Comparison of ENCODE assay signal across 9 cellular contexts in the genomic region with DNA sequence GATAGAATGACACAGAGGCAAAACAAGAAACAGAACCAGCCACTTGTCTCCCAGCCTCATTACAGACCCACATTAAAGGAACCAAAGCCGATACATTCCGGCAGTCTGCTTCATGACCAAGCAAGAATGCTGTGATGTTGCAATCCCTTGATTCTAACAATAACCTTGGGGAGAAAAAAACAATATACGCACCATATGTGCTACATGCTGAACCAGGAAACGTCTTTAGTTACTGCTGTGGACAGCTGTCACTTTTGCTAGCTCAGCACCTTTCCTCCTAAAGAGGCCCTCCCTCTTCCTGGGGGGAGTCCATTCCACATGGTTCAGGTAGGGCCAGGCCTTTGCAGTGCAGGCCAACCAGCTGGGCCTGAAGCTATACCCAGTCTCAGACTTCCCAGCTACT.
DNase-seq lines count a peak whose midpoint lies in the region; ATAC-seq, FAIRE-seq and TF ChIP-seq lines count a peak whose summit lies in the region.
"Had no signal": no experiment of that assay in that cellular context is flagged by ENCODE, and none has a peak within 500 bp of the region (broad histone marks: within the 10 kb centered on the region; RNA-seq: fewer than 3 reads in every experiment).

No MANE protein-coding gene starts in this region.

- H3K9me3 ChIP-seq in HepG2 (ENCODE audit: low read length), result peaks cover 6% of the 10 kb centered on the region; the same call in 1 of the 2 replicates
- no peaks in the 10 kb centered on the region for H3K9me3 ChIP-seq in vagina
- H3K9me3 ChIP-seq in esophagus muscularis mucosa, result no peaks in the 10 kb centered on the region

- H3K27ac Mint-ChIP-seq in chondrocyte (ENCODE audit: unreplicated experiment), result peak overlapping the region; percentile 80

- no peak for FAIRE-seq in HepG2 (lab: Jason Lieb, UNC)

- no peaks in the 10 kb centered on the region for H4K20me1 ChIP-seq in HepG2 (ENCODE audit: insufficient read depth, low read length)
- H4K20me1 ChIP-seq: BLaER1 had no signal

- peak; percentile 53 for ATAC-seq in HepG2
- no peak for ATAC-seq in GM21381 (IDR thresholded peaks at IDR 0.05; ENCODE audit: unreplicated experiment)

- 11% methylated on average over 4 of the region's 4 CpGs for WGBS in HepG2 (ENCODE audit: low lambda C conversion rate)
- WGBS in esophagus muscularis mucosa, result 85% methylated on average over 4 of the region's 4 CpGs

- no peak overlapping the region for H3K9ac ChIP-seq in HepG2 (ENCODE audit: insufficient read depth, low read depth, low read length)
- H3K9ac ChIP-seq: BLaER1 had no signal

- H3K4me2 ChIP-seq in HepG2 (ENCODE audit: low read depth, low read length), result no peak overlapping the region
- H3K4me2 ChIP-seq: BLaER1 had no signal

- no peak for TF ChIP-seq RAD21 in HepG2 (CRISPR knock-in tag; IDR thresholded peaks at IDR 0.05)

- no peaks in the 10 kb centered on the region for H3K36me3 ChIP-seq in HepG2 (replicated peaks in 1 of 2; ENCODE audit: control insufficient read depth in 1 of 2, insufficient read depth in 2 of 2, low read length in 2 of 2)
- H3K36me3 ChIP-seq in vagina, result no peaks in the 10 kb centered on the region
- no peaks in the 10 kb centered on the region for H3K36me3 ChIP-seq in esophagus muscularis mucosa
- H3K36me3 ChIP-seq: BLaER1 had no signal

- in situ Hi-C loops in HepG2 (cut with HindIII; ENCODE audit: extremely low pct_ligation_motif_present, low pct_unique_long_range_greater_than_20kb), result no loop called here

- CTCF ChIA-PET in HepG2 (lab: Yijun Ruan, JAX; ENCODE audit: low intra/inter-chr PET ratio, low total read pairs), result no interaction called here

- peaks cover 38% of the 10 kb centered on the region for H3K4me1 Mint-ChIP-seq in chondrocyte (ENCODE audit: low read depth)

- no peak overlapping the region for H3K4me3 ChIP-seq in HepG2 (replicated peaks in 1 of 3; ENCODE audit: insufficient read depth in 1 of 3, low read depth in 2 of 3, low read length in 3 of 3)
- no peak overlapping the region for H3K4me3 ChIP-seq in vagina
- no peak overlapping the region for H3K4me3 ChIP-seq in esophagus muscularis mucosa
- H3K4me3 ChIP-seq: BLaER1 had no signal

- DNase-seq in NCI-H510A treated with DMSO at 0.1 percent for 48 hours (lab: John Stamatoyannopoulos, UW), result peak; percentile 19
- no peak for DNase-seq in NCI-H510A (lab: John Stamatoyannopoulos, UW)
- DNase-seq in chondrocyte (ENCODE audit: low spot score), result no peak
- peak; percentile 68 for DNase-seq in HepG2 (ENCODE audit: low spot score)
- DNase-seq in vagina (ENCODE audit: extremely low spot score in 2 of 2), result no peak
- no peak for DNase-seq in A172 (ENCODE audit: low spot score)
- no peak for DNase-seq in esophagus muscularis mucosa (ENCODE audit: extremely low spot score)

- POLR2A ChIA-PET in HepG2 (lab: Yijun Ruan, JAX), result no interaction called here

- BruUV-seq in HepG2 (replicated peaks; lab: Mats Ljungman, UMichigan), result no TSS peak

- no peak overlapping the region for H2AFZ ChIP-seq in HepG2 (ENCODE audit: low read length)

- H3K4me3 Mint-ChIP-seq in chondrocyte (ENCODE audit: unreplicated experiment), result no peak overlapping the region

- TF ChIP-seq CTCF in chondrocyte (IDR thresholded peaks at IDR 0.05), result no peak
- no peak for TF ChIP-seq CTCF in HepG2 (CRISPR knock-in tag; IDR thresholded peaks at IDR 0.05)
- no peak for TF ChIP-seq CTCF in vagina (IDR thresholded peaks at IDR 0.05)
- TF ChIP-seq CTCF in esophagus muscularis mucosa (IDR thresholded peaks at IDR 0.05), result no peak

- H3K27ac ChIP-seq in HepG2 (ENCODE audit: extremely low read length, insufficient read depth, low read length) (no peak overlapping the region), vagina (peak overlapping the region; percentile 37), esophagus muscularis mucosa (replicated peaks in 1 of 4) (no peak overlapping the region)
- H3K27ac ChIP-seq: BLaER1 had no signal

- H3K4me1 ChIP-seq in HepG2 (ENCODE audit: insufficient read depth, low read length) (peaks cover 7% of the 10 kb centered on the region; the same call in 1 of the 2 replicates), vagina (peaks cover 5% of the 10 kb centered on the region), esophagus muscularis mucosa (peaks cover 0 to 15% (median 6%) of the 10 kb centered on the region in 4 donors)
- H3K4me1 ChIP-seq: BLaER1 had no signal

- peaks cover 2% of the 10 kb centered on the region for H3K9me3 Mint-ChIP-seq in chondrocyte (ENCODE audit: low read depth)

- TF ChIP-seq POLR2A in HepG2 (IDR thresholded peaks at IDR 0.05; ENCODE audit: insufficient read depth in 1 of 2, low read depth in 2 of 2, low read length in 2 of 2) (no peak), vagina (IDR thresholded peaks at IDR 0.05) (no peak), esophagus muscularis mucosa (IDR thresholded peaks at IDR 0.05; ENCODE audit: low read depth) (no peak)

- H3K27me3 ChIP-seq in HepG2 (ENCODE audit: control insufficient read depth in 1 of 2, insufficient read depth in 2 of 2, low read length in 2 of 2), result peaks cover 0 to 2% of the 10 kb centered on the region in 2 experiments; a peak in 2 of 5 replicates
- no peaks in the 10 kb centered on the region for H3K27me3 ChIP-seq in vagina
- no peaks in the 10 kb centered on the region for H3K27me3 ChIP-seq in esophagus muscularis mucosa
- H3K27me3 ChIP-seq: BLaER1 had no signal

- no peak for TF ChIP-seq EP300 in HepG2 (IDR thresholded peaks at IDR 0.05; ENCODE audit: low read depth in 2 of 2, low read length in 2 of 2)
- no peak for TF ChIP-seq EP300 in HepG2 (CRISPR knock-in tag; IDR thresholded peaks at IDR 0.05; ENCODE audit: borderline replicate concordance)
- TF ChIP-seq EP300 in esophagus muscularis mucosa (IDR thresholded peaks at IDR 0.05), result no peak

- no peaks in the 10 kb centered on the region for H3K27me3 Mint-ChIP-seq in chondrocyte (ENCODE audit: low read depth)

- H3K36me3 Mint-ChIP-seq in chondrocyte (ENCODE audit: low read depth), result peaks cover 2% of the 10 kb centered on the region

- H3K79me2 ChIP-seq in HepG2 (ENCODE audit: insufficient read depth, low read length), result no peaks in the 10 kb centered on the region

- intact Hi-C loops in HepG2 (cut with micrococcal nuclease; ENCODE audit: unreplicated experiment), result no loop called here
- intact Hi-C loops in vagina (cut with DNase I), result no loop called here
- intact Hi-C loops in esophagus muscularis mucosa (cut with DNase I), result no loop called here

TF ChIP-seq in HepG2, 621 proteins besides CTCF, POLR2A, EP300 and RAD21 (continues in another document):
- TF ChIP-seq CEBPG (CRISPR knock-in tag; IDR thresholded peaks at IDR 0.05) (peak; percentile 61), KLF6 (CRISPR knock-in tag; IDR thresholded peaks at IDR 0.05) (no peak), CHD2 (IDR thresholded peaks at IDR 0.05; ENCODE audit: low read depth, low read length) (no peak), BCL6 (CRISPR knock-in tag; IDR thresholded peaks at IDR 0.05) (0 out of 2 replicates have a peak, but pooled peaks have one; percentile 28), NFRKB (IDR thresholded peaks at IDR 0.05) (no peak), ATRX (CRISPR knock-in tag; IDR thresholded peaks at IDR 0.05; ENCODE audit: borderline replicate concordance) (no peak), RFX5 (IDR thresholded peaks at IDR 0.05; ENCODE audit: low read depth, low read length) (peak; percentile 31; the same call in 1 of the 2 replicates), ATF7 (IDR thresholded peaks at IDR 0.05) (no peak), ATF7 (CRISPR knock-in tag; IDR thresholded peaks at IDR 0.05) (no peak), SIN3B (IDR thresholded peaks at IDR 0.05; ENCODE audit: low read length) (no peak), KDM2A (CRISPR knock-in tag; IDR thresholded peaks at IDR 0.05; ENCODE audit: borderline replicate concordance, low read depth) (no peak), PRMT3 (CRISPR knock-in tag; IDR thresholded peaks at IDR 0.05; ENCODE audit: borderline replicate concordance, low read depth) (no peak), ZNF607 (CRISPR knock-in tag; IDR thresholded peaks at IDR 0.05; ENCODE audit: borderline replicate concordance) (no peak), SP140L (CRISPR knock-in tag; IDR thresholded peaks at IDR 0.05; ENCODE audit: borderline replicate concordance) (no peak)
- TF ChIP-seq, protein P1, sequence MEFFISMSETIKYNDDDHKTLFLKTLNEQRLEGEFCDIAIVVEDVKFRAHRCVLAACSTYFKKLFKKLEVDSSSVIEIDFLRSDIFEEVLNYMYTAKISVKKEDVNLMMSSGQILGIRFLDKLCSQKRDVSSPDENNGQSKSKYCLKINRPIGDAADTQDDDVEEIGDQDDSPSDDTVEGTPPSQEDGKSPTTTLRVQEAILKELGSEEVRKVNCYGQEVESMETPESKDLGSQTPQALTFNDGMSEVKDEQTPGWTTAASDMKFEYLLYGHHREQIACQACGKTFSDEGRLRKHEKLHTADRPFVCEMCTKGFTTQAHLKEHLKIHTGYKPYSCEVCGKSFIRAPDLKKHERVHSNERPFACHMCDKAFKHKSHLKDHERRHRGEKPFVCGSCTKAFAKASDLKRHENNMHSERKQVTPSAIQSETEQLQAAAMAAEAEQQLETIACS (CRISPR knock-in tag; IDR thresholded peaks at IDR 0.05), result no peak
- TF ChIP-seq, protein P2, sequence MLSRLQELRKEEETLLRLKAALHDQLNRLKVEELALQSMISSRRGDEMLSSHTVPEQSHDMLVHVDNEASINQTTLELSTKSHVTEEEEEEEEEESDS (CRISPR knock-in tag; IDR thresholded peaks at IDR 0.05; ENCODE audit: borderline replicate concordance), result no peak
- TF ChIP-seq, protein P3, sequence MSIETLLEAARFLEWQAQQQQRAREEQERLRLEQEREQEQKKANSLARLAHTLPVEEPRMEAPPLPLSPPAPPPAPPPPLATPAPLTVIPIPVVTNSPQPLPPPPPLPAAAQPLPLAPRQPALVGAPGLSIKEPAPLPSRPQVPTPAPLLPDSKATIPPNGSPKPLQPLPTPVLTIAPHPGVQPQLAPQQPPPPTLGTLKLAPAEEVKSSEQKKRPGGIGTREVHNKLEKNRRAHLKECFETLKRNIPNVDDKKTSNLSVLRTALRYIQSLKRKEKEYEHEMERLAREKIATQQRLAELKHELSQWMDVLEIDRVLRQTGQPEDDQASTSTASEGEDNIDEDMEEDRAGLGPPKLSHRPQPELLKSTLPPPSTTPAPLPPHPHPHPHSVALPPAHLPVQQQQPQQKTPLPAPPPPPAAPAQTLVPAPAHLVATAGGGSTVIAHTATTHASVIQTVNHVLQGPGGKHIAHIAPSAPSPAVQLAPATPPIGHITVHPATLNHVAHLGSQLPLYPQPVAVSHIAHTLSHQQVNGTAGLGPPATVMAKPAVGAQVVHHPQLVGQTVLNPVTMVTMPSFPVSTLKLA (IDR thresholded peaks at IDR 0.05), result no peak
- TF ChIP-seq, protein P4, sequence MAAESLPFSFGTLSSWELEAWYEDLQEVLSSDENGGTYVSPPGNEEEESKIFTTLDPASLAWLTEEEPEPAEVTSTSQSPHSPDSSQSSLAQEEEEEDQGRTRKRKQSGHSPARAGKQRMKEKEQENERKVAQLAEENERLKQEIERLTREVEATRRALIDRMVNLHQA (CRISPR knock-in tag; IDR thresholded peaks at IDR 0.05), result no peak

Comparison
In these comparisons a context has a peak if more than half of its experiments do, and no peak if none do; other contexts are left out.
1. DNase-seq: peak in NCI-H510A treated with DMSO at 0.1 percent for 48 hours (single experiment) and HepG2 (single experiment); none in NCI-H510A (single experiment), chondrocyte (single experiment), vagina (0 of 2), A172 (single experiment) and esophagus muscularis mucosa (single experiment).